Comparison of ENCODE assay signal across 19 cellular contexts in genomic region chr1:203176273-203176672, GRCh38. TPM values are rescaled to one million over a fixed set of nuclear protein-coding genes. Genes with fewer than 3 reads are reported as not detected.
"Had no signal": no experiment of that assay in that cellular context is flagged by ENCODE, and none has a peak within 500 bp of the region (broad histone marks: within the 10 kb centered on the region; RNA-seq: fewer than 3 reads in every experiment).

No MANE protein-coding gene starts in this region.

- H3K9me3 ChIP-seq: ascending aorta, colonic mucosa, tibial nerve, uterus had no signal

- H3K27me3 Mint-ChIP-seq: activated CD8-positive, alpha-beta T cell treated with anti-CD3 and anti-CD28 coated beads for 36 hours; activated naive CD4-positive, alpha-beta T cell treated with anti-CD3 and anti-CD28 coated beads, Interleukin-2, amount 50 U/mL, for 24 hours; stimulated activated naive CD8-positive, alpha-beta T cell treated with anti-CD3 and anti-CD28 coated beads, Interleukin-15, Interleukin-2, amounts not matched to agents 100 ng/mL and 50 ng/mL, for 24 hours had no signal

- H3K27ac Mint-ChIP-seq: activated B cell treated with CpG ODN at 0.5 μM for 24 hours; activated CD8-positive, alpha-beta T cell treated with anti-CD3 and anti-CD28 coated beads for 36 hours; activated naive CD4-positive, alpha-beta T cell treated with anti-CD3 and anti-CD28 coated beads, Interleukin-2, amount 50 U/mL, for 24 hours; activated T-helper 2 cell treated with anti-CD3 and anti-CD28 coated beads, Interferon-gamma antibody, Interleukin-2, Interleukin-4, amounts not matched to agents 10 μg/mL and 5 μg/mL and 100 μg/mL, durations not matched to agents 14 hours and 24 hours and 36 hours; stimulated activated naive CD8-positive, alpha-beta T cell treated with anti-CD3 and anti-CD28 coated beads, Interleukin-15, Interleukin-2, amounts not matched to agents 100 ng/mL and 50 ng/mL, for 24 hours; T-cell had no signal

- H3K4me3 ChIP-seq: ascending aorta, colonic mucosa, tibial nerve, uterus had no signal

- H3K4me1 Mint-ChIP-seq: activated naive CD4-positive, alpha-beta T cell treated with anti-CD3 and anti-CD28 coated beads, Interleukin-2, amount 50 U/mL, for 24 hours; central memory CD8-positive, alpha-beta T cell; T-cell had no signal

- DNase-seq: activated B cell treated with CpG ODN at 0.5 μM for 24 hours; activated CD4-positive, alpha-beta T cell treated with anti-CD3 and anti-CD28 coated beads for 4 hours; activated CD8-positive, alpha-beta T cell treated with anti-CD3 and anti-CD28 coated beads for 36 hours; activated T-cell treated with anti-CD3 and anti-CD28 coated beads, Interleukin-2, amount 50 U/mL, for 1 hour; colonic mucosa; erythroblast; foreskin melanocyte; glutamatergic neuron; islet precursor cell; uterus had no signal

- H3K27ac ChIP-seq: ascending aorta, colonic mucosa, tibial nerve, uterus had no signal

- H3K27me3 ChIP-seq: ascending aorta, colonic mucosa, tibial nerve, uterus had no signal

- H3K36me3 ChIP-seq: ascending aorta, colonic mucosa, tibial nerve, uterus had no signal

- H3K36me3 Mint-ChIP-seq: activated naive CD4-positive, alpha-beta T cell treated with anti-CD3 and anti-CD28 coated beads, Interleukin-2, amount 50 U/mL, for 24 hours; T-cell had no signal

- H3K4me1 ChIP-seq: ascending aorta, colonic mucosa, tibial nerve, uterus had no signal

- H3K9me3 Mint-ChIP-seq: activated B cell treated with CpG ODN at 0.5 μM for 24 hours; activated CD8-positive, alpha-beta T cell treated with anti-CD3 and anti-CD28 coated beads for 36 hours; activated naive CD4-positive, alpha-beta T cell treated with anti-CD3 and anti-CD28 coated beads, Interleukin-2, amount 50 U/mL, for 24 hours; activated T-helper 2 cell treated with anti-CD3 and anti-CD28 coated beads, Interferon-gamma antibody, Interleukin-2, Interleukin-4, amounts not matched to agents 10 μg/mL and 5 μg/mL and 100 μg/mL, durations not matched to agents 14 hours and 24 hours and 36 hours; central memory CD8-positive, alpha-beta T cell; stimulated activated naive CD8-positive, alpha-beta T cell treated with anti-CD3 and anti-CD28 coated beads, Interleukin-15, Interleukin-2, amounts not matched to agents 100 ng/mL and 50 ng/mL, for 24 hours; T-cell had no signal

- H3K4me3 Mint-ChIP-seq: activated B cell treated with CpG ODN at 0.5 μM for 24 hours; activated CD8-positive, alpha-beta T cell treated with anti-CD3 and anti-CD28 coated beads for 36 hours; activated naive CD4-positive, alpha-beta T cell treated with anti-CD3 and anti-CD28 coated beads, Interleukin-2, amount 50 U/mL, for 24 hours; central memory CD8-positive, alpha-beta T cell; stimulated activated naive CD8-positive, alpha-beta T cell treated with anti-CD3 and anti-CD28 coated beads, Interleukin-15, Interleukin-2, amounts not matched to agents 100 ng/mL and 50 ng/mL, for 24 hours; T-cell had no signal

RNA-seq across cellular contexts. Expression of gene MYBPH, which starts 0.6 kb away (rescaled TPM):
- total RNA-seq: activated B cell treated with CpG ODN at 0.5 μM for 24 hours; activated CD8-positive, alpha-beta T cell treated with anti-CD3 and anti-CD28 coated beads for 36 hours; activated T-helper 2 cell treated with anti-CD3 and anti-CD28 coated beads, Interferon-gamma antibody, Interleukin-2, Interleukin-4, amounts not matched to agents 10 μg/mL and 5 μg/mL and 100 μg/mL, durations not matched to agents 14 hours and 24 hours and 36 hours; ascending aorta; colonic mucosa; left lobe of liver; lung microvascular endothelial cell; T-cell; tibial nerve had no signal

RNA-seq across cellular contexts. Expression of gene CHI3L1, which starts 10.2 kb away (rescaled TPM):
- total RNA-seq: activated CD8-positive, alpha-beta T cell treated with anti-CD3 and anti-CD28 coated beads for 36 hours; activated T-helper 2 cell treated with anti-CD3 and anti-CD28 coated beads, Interferon-gamma antibody, Interleukin-2, Interleukin-4, amounts not matched to agents 10 μg/mL and 5 μg/mL and 100 μg/mL, durations not matched to agents 14 hours and 24 hours and 36 hours; lung microvascular endothelial cell had no signal

RNA-seq across cellular contexts. Expression of gene ADORA1, which starts 48.7 kb away (rescaled TPM):
- total RNA-seq: activated B cell treated with CpG ODN at 0.5 μM for 24 hours; activated CD8-positive, alpha-beta T cell treated with anti-CD3 and anti-CD28 coated beads for 36 hours; activated T-helper 2 cell treated with anti-CD3 and anti-CD28 coated beads, Interferon-gamma antibody, Interleukin-2, Interleukin-4, amounts not matched to agents 10 μg/mL and 5 μg/mL and 100 μg/mL, durations not matched to agents 14 hours and 24 hours and 36 hours; lung microvascular endothelial cell; T-cell had no signal

RNA-seq across cellular contexts. Expression of gene CHIT1, which starts 53.2 kb away (rescaled TPM):
- total RNA-seq: ascending aorta, lung microvascular endothelial cell had no signal
